1 cellular context compared by ENCODE assay signal in genomic region chr3:189967254-189967865, GRCh38.
TF ChIP-seq lines count a peak whose summit lies in the region.

No MANE protein-coding gene starts in this region.

TF ChIP-seq in GM23338, 12 proteins besides CTCF, POLR2A, EP300 and RAD21 (continued from another document):
- TF ChIP-seq ZNF462 (CRISPR knock-in tag; IDR thresholded peaks at IDR 0.05): no peak
- TF ChIP-seq EZH2 (IDR thresholded peaks at IDR 0.05; ENCODE audit: low read depth, unreplicated experiment): no peak
- TF ChIP-seq CREB1 (CRISPR knock-in tag; IDR thresholded peaks at IDR 0.05; ENCODE audit: low read depth): no peak
- no peak for TF ChIP-seq REST (IDR thresholded peaks at IDR 0.05; ENCODE audit: unreplicated experiment)
